ENCODE assay signal across 1 cellular context in genomic region chr15:40360015-40360414, GRCh38.
TF ChIP-seq lines count a peak whose summit lies in the region.

No MANE protein-coding gene starts in this region.

TF ChIP-seq in GM23338, 12 proteins besides CTCF, POLR2A, EP300 and RAD21:
- TF ChIP-seq EZH2phosphoT487 (IDR thresholded peaks at IDR 0.05; ENCODE audit: unreplicated experiment), result no peak
- TF ChIP-seq STAT1 (IDR thresholded peaks at IDR 0.05; ENCODE audit: unreplicated experiment), result no peak
- TF ChIP-seq, protein P1, sequence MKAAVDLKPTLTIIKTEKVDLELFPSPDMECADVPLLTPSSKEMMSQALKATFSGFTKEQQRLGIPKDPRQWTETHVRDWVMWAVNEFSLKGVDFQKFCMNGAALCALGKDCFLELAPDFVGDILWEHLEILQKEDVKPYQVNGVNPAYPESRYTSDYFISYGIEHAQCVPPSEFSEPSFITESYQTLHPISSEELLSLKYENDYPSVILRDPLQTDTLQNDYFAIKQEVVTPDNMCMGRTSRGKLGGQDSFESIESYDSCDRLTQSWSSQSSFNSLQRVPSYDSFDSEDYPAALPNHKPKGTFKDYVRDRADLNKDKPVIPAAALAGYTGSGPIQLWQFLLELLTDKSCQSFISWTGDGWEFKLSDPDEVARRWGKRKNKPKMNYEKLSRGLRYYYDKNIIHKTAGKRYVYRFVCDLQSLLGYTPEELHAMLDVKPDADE (IDR thresholded peaks at IDR 0.05), result no peak
- TF ChIP-seq ZNF462 (CRISPR knock-in tag; IDR thresholded peaks at IDR 0.05), result no peak
- TF ChIP-seq ZNF114 (CRISPR knock-in tag; IDR thresholded peaks at IDR 0.05), result no peak
- no peak for TF ChIP-seq CREB1 (CRISPR knock-in tag; IDR thresholded peaks at IDR 0.05; ENCODE audit: low read depth)
- TF ChIP-seq ZNF331 (CRISPR knock-in tag; IDR thresholded peaks at IDR 0.05; ENCODE audit: low read depth), result no peak
- TF ChIP-seq JUNB (IDR thresholded peaks at IDR 0.05; ENCODE audit: unreplicated experiment), result no peak
- no peak for TF ChIP-seq EZH2 (IDR thresholded peaks at IDR 0.05; ENCODE audit: low read depth, unreplicated experiment)
- TF ChIP-seq POLR2AphosphoS5 (IDR thresholded peaks at IDR 0.05; ENCODE audit: low read depth), result no peak
- TF ChIP-seq, protein P2, sequence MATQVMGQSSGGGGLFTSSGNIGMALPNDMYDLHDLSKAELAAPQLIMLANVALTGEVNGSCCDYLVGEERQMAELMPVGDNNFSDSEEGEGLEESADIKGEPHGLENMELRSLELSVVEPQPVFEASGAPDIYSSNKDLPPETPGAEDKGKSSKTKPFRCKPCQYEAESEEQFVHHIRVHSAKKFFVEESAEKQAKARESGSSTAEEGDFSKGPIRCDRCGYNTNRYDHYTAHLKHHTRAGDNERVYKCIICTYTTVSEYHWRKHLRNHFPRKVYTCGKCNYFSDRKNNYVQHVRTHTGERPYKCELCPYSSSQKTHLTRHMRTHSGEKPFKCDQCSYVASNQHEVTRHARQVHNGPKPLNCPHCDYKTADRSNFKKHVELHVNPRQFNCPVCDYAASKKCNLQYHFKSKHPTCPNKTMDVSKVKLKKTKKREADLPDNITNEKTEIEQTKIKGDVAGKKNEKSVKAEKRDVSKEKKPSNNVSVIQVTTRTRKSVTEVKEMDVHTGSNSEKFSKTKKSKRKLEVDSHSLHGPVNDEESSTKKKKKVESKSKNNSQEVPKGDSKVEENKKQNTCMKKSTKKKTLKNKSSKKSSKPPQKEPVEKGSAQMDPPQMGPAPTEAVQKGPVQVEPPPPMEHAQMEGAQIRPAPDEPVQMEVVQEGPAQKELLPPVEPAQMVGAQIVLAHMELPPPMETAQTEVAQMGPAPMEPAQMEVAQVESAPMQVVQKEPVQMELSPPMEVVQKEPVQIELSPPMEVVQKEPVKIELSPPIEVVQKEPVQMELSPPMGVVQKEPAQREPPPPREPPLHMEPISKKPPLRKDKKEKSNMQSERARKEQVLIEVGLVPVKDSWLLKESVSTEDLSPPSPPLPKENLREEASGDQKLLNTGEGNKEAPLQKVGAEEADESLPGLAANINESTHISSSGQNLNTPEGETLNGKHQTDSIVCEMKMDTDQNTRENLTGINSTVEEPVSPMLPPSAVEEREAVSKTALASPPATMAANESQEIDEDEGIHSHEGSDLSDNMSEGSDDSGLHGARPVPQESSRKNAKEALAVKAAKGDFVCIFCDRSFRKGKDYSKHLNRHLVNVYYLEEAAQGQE (IDR thresholded peaks at IDR 0.05; ENCODE audit: unreplicated experiment), result no peak
- TF ChIP-seq NANOG (IDR thresholded peaks at IDR 0.05; ENCODE audit: borderline replicate concordance), result no peak
